Comparison of ENCODE assay signal across 9 cellular contexts in genomic region chr21:17848228-17848627, GRCh38. TPM values are rescaled to one million over a fixed set of nuclear protein-coding genes. Genes with fewer than 3 reads are reported as not detected.
DNase-seq lines count a peak whose midpoint lies in the region; ATAC-seq lines count a peak whose summit lies in the region.
"Had no signal": no experiment of that assay in that cellular context is flagged by ENCODE, and none has a peak within 500 bp of the region (broad histone marks: within the 10 kb centered on the region; RNA-seq: fewer than 3 reads in every experiment).

No MANE protein-coding gene starts in this region.

- H3K9me3 ChIP-seq in SJCRH30 (replicated peaks) = no peaks in the 10 kb centered on the region

- no peaks in the 10 kb centered on the region for H3K27me3 Mint-ChIP-seq in activated T-cell treated with anti-CD3 and anti-CD28 coated beads, Interleukin-2, amount 50 U/mL, for 4 hours (ENCODE audit: low read depth)

- H3K4me1 Mint-ChIP-seq in activated T-cell treated with anti-CD3 and anti-CD28 coated beads, Interleukin-2, amount 50 U/mL, for 4 hours (ENCODE audit: low read depth) = no peaks in the 10 kb centered on the region

- DNase-seq in SJCRH30 (peak; percentile 26 to 34), kidney glomerular epithelial cell (lab: John Stamatoyannopoulos, UW) (peak; percentile 85), NCI-H1436 (lab: John Stamatoyannopoulos, UW) (no peak), 8988T (no peak)
- no peak for DNase-seq in activated CD8-positive, alpha-beta memory T cell treated with anti-CD3 and anti-CD28 coated beads, Interleukin-2, amount 50 U/mL, for 48 hours
- DNase-seq in activated T-cell treated with anti-CD3 and anti-CD28 coated beads, Interleukin-2, amount 50 U/mL, for 4 hours = no peak

- no peak overlapping the region for H3K4me3 ChIP-seq in SJCRH30

- H3K27ac ChIP-seq in SJCRH30 = no peak overlapping the region

- peaks cover 9% of the 10 kb centered on the region for H3K4me1 ChIP-seq in SJCRH30

- peak; percentile 95 for ATAC-seq in GM19035 (IDR thresholded peaks at IDR 0.05; ENCODE audit: unreplicated experiment)
- peak; percentile 97 for ATAC-seq in HG02852 (IDR thresholded peaks at IDR 0.05; ENCODE audit: unreplicated experiment)
- no peak for ATAC-seq in activated T-cell treated with anti-CD3 and anti-CD28 coated beads, Interleukin-2, amount 50 U/mL, for 4 hours

- no peak overlapping the region for H3K4me3 Mint-ChIP-seq in activated T-cell treated with anti-CD3 and anti-CD28 coated beads, Interleukin-2, amount 50 U/mL, for 4 hours
- H3K4me3 Mint-ChIP-seq: T-helper 1 cell treated with Interleukin-12 subunit alpha and Interleukin-12 subunit beta and Interleukin-4 antibody, amounts not matched to agents 30 μg/mL and 1 μg/mL, for 36 hours had no signal

- H3K36me3 ChIP-seq in SJCRH30 = no peaks in the 10 kb centered on the region

- no peaks in the 10 kb centered on the region for H3K27me3 ChIP-seq in SJCRH30

- no peaks in the 10 kb centered on the region for H3K36me3 Mint-ChIP-seq in activated T-cell treated with anti-CD3 and anti-CD28 coated beads, Interleukin-2, amount 50 U/mL, for 4 hours (ENCODE audit: insufficient read depth)

- no peaks in the 10 kb centered on the region for H3K9me3 Mint-ChIP-seq in activated T-cell treated with anti-CD3 and anti-CD28 coated beads, Interleukin-2, amount 50 U/mL, for 4 hours

RNA-seq across cellular contexts. Expression of gene C21orf91, which starts 29.1 kb away (rescaled TPM):
- 21.1 and 23.7 TPM in 2 replicates for total RNA-seq in SJCRH30 (2014; rRNA removed; shearing (Covaris generic))
- 10 to 100 TPM; 32.6 to 38.7 (median 34.7) TPM for total RNA-seq in activated T-cell treated with anti-CD3 and anti-CD28 coated beads, Interleukin-2, amount 50 U/mL, for 4 hours

Comparison
In these comparisons a context has a peak if more than half of its experiments do, and no peak if none do; other contexts are left out.
1. ATAC-seq: peak in GM19035 (single experiment) and HG02852 (single experiment); none in activated T-cell treated with anti-CD3 and anti-CD28 coated beads, Interleukin-2, amount 50 U/mL, for 4 hours (0 of 2).
2. DNase-seq: peak in SJCRH30 (2 of 2) and kidney glomerular epithelial cell (single experiment); none in activated CD8-positive, alpha-beta memory T cell treated with anti-CD3 and anti-CD28 coated beads, Interleukin-2, amount 50 U/mL, for 48 hours (single experiment), NCI-H1436 (single experiment), activated T-cell treated with anti-CD3 and anti-CD28 coated beads, Interleukin-2, amount 50 U/mL, for 4 hours (single experiment) and 8988T (single experiment).